8 cellular contexts compared by ENCODE assay signal in genomic region chr11:64000026-64000739, GRCh38. TPM values are rescaled to one million over a fixed set of nuclear protein-coding genes. Genes with fewer than 3 reads are reported as not detected.
A peak's percentile ranks its signal among the peaks of the same experiment; 100 is the strongest.
DNase-seq lines count a peak whose midpoint lies in the region; ATAC-seq and TF ChIP-seq lines count a peak whose summit lies in the region.

No MANE protein-coding gene starts in this region.

- H3K27me3 Mint-ChIP-seq in T-cell: no peaks in the 10 kb centered on the region

- H3K36me3 ChIP-seq in SK-N-SH (replicated peaks in 1 of 2; ENCODE audit: control insufficient read depth in 1 of 2, insufficient read depth in 2 of 2, low read length in 1 of 2): peaks cover 0 to 43% of the 10 kb centered on the region in 2 experiments
- no peaks in the 10 kb centered on the region for H3K36me3 ChIP-seq in aorta (ENCODE audit: control insufficient read depth in 1 of 2, insufficient read depth in 2 of 2, low read length in 1 of 2)

- ATAC-seq in SK-N-SH treated with all-trans-retinoic acid at 6 μM for 48 hours (no peak), T-cell (replicated peaks in 1 of 4) (peak; percentile 77 to 84 (median 82)), right cardiac atrium (peak; percentile 84 to 89), aorta (ENCODE audit: low FRiP score) (peak; percentile 90)

- no peaks in the 10 kb centered on the region for H3K79me2 ChIP-seq in SK-N-SH (ENCODE audit: insufficient read depth)

- H3K4me1 Mint-ChIP-seq in T-cell: peaks cover 8 to 17% (median 16%) of the 10 kb centered on the region in 3 donors

- H3K9me3 ChIP-seq in SK-N-SH: no peaks in the 10 kb centered on the region
- no peaks in the 10 kb centered on the region for H3K9me3 ChIP-seq in right cardiac atrium (ENCODE audit: control insufficient read depth, low read length)
- H3K9me3 ChIP-seq in aorta (ENCODE audit: control insufficient read depth, low read length): no peaks in the 10 kb centered on the region

- H3K27ac Mint-ChIP-seq in T-cell: no peak overlapping the region

- H3K4me2 ChIP-seq in SK-N-SH: no peak overlapping the region

- CTCF ChIA-PET in SK-N-SH (lab: Yijun Ruan, JAX): interaction anchor here (0.8 to 1.9 kb wide), 3 partner anchors 11 to 152 kb away, joined by 3 to 8 read pairs (median 5); no protein-coding TSS in a partner anchor
- CTCF ChIA-PET in T-cell (lab: Charles Lee): interaction anchor here (0.5 to 0.7 kb wide), 3 partner anchors 15 to 1548 kb away, joined by 3 to 4 read pairs (median 3); no protein-coding TSS in a partner anchor

- peaks cover 10% of the 10 kb centered on the region for H3K36me3 Mint-ChIP-seq in T-cell

- 94% methylated on average over 10 of the region's 67 CpGs for WGBS in SK-N-SH (ENCODE audit: low lambda C conversion rate)
- WGBS in right cardiac atrium: 1% methylated on average over 67 of the region's 67 CpGs
- WGBS in aorta, 2 donors: 2 to 3% methylated on average over 42 to 67 of the region's 67 CpGs

- H3K27ac ChIP-seq in SK-N-SH (ENCODE audit: low read depth in 2 of 2, low read length in 1 of 2) (no peak overlapping the region), right cardiac atrium (ENCODE audit: low read length) (no peak overlapping the region), aorta (ENCODE audit: low read depth in 1 of 2, low read length in 2 of 2) (no peak overlapping the region)

- H3K4me1 ChIP-seq in SK-N-SH (ENCODE audit: control insufficient read depth in 1 of 2, insufficient read depth in 2 of 2, low read depth in 1 of 2, low read length in 1 of 2) (peaks cover 0 to 2% of the 10 kb centered on the region in 2 experiments; a peak in 1 of 4 replicates), right cardiac atrium (ENCODE audit: control insufficient read depth, insufficient read depth, low read length) (peaks cover 4% of the 10 kb centered on the region), aorta (ENCODE audit: control insufficient read depth in 1 of 2, insufficient read depth in 2 of 2, low read length in 2 of 2) (no peaks in the 10 kb centered on the region)

- H3K4me3 Mint-ChIP-seq in T-cell: peak overlapping the region; percentile 31 to 61 (median 45)

- peaks cover 17% of the 10 kb centered on the region for H4K20me1 ChIP-seq in SK-N-SH (ENCODE audit: insufficient read depth)

- no peak overlapping the region for H2AFZ ChIP-seq in SK-N-SH (ENCODE audit: low read depth)

- H3K4me3 ChIP-seq in SK-N-SH (ENCODE audit: low read depth in 2 of 2, low read length in 1 of 2) (no peak overlapping the region), right cardiac atrium (ENCODE audit: low read length) (peak overlapping the region; percentile 37), aorta (ENCODE audit: low read length in 2 of 2) (no peak overlapping the region)

- DNase-seq in SK-N-SH (peak; percentile 44), T-cell (peak; percentile 25 to 77 (median 64)), amniotic stem cell (lab: John Stamatoyannopoulos, UW) (peak; percentile 23), right cardiac atrium (peak; percentile 72 to 91 (median 90)), retina (peak; percentile 61), aorta (peak; percentile 78 to 91), NCI-H524 treated with DMSO at 0.1 percent for 48 hours (lab: John Stamatoyannopoulos, UW) (no peak)

- H3K9ac ChIP-seq in SK-N-SH: no peak overlapping the region

- no peaks in the 10 kb centered on the region for H3K9me3 Mint-ChIP-seq in T-cell

- H3K27me3 ChIP-seq in SK-N-SH (ENCODE audit: insufficient read depth) (no peaks in the 10 kb centered on the region), right cardiac atrium (ENCODE audit: control insufficient read depth, insufficient read depth) (no peaks in the 10 kb centered on the region), aorta (ENCODE audit: control insufficient read depth in 1 of 2, insufficient read depth in 2 of 2, low read length in 1 of 2) (no peaks in the 10 kb centered on the region)

- intact Hi-C loops in right cardiac atrium (cut with DNase I) (loop anchor here in 3 of 4 donors (1.0 to 2.0 kb wide), 3 partner anchors 148 to 151 kb away; no protein-coding TSS in a partner anchor), aorta (cut with DNase I) (loop anchor here (2.0 kb wide), 1 partner anchor 149 kb away; no protein-coding TSS in a partner anchor)

- no peaks in the 10 kb centered on the region for H3F3A ChIP-seq in SK-N-SH (replicated peaks; ENCODE audit: insufficient read depth)

- POLR2A ChIA-PET in SK-N-SH (lab: Yijun Ruan, JAX): interaction anchor here (0.7 to 1.6 kb wide), 2 partner anchors 9 to 26 kb away, joined by 3 to 4 read pairs; partner anchors contain the start of gene COX8A
- POLR2A ChIA-PET in T-cell (lab: Charles Lee): interaction anchor here in 1 of 2 donors (0.6 to 0.8 kb wide), 2 partner anchors 163 to 1475 kb away, joined by 3 to 4 read pairs; no protein-coding TSS in a partner anchor

- no peak for TF ChIP-seq RAD21 in SK-N-SH (IDR thresholded peaks at IDR 0.05; ENCODE audit: low read length)

- H3K9me2 ChIP-seq in SK-N-SH: no peaks in the 10 kb centered on the region

- TF ChIP-seq CTCF in SK-N-SH (IDR thresholded peaks at IDR 0.05): no peak

- no peak for TF ChIP-seq EP300 in SK-N-SH (IDR thresholded peaks at IDR 0.05; ENCODE audit: borderline replicate concordance in 1 of 2, low read depth in 1 of 2, low read length in 1 of 2)

TF ChIP-seq in SK-N-SH, 30 proteins besides CTCF, POLR2A, EP300 and RAD21 (continues in another document):
- no peak for TF ChIP-seq TCF12 (IDR thresholded peaks at IDR 0.05)
- no peak for TF ChIP-seq RFX5 (IDR thresholded peaks at IDR 0.05; ENCODE audit: low read length)

TF ChIP-seq in SK-N-SH treated with all-trans-retinoic acid at 6 μM for 48 hours, 23 proteins besides CTCF, POLR2A, EP300 and RAD21 (continues in another document):
- TF ChIP-seq OSR1 (CRISPR knock-in tag; IDR thresholded peaks at IDR 0.05) (no peak), ISL1 (CRISPR knock-in tag; IDR thresholded peaks at IDR 0.05) (no peak), ZFP3 (CRISPR knock-in tag; IDR thresholded peaks at IDR 0.05) (no peak), PPARA (CRISPR knock-in tag; IDR thresholded peaks at IDR 0.05; ENCODE audit: borderline replicate concordance) (no peak), RARB (CRISPR knock-in tag; IDR thresholded peaks at IDR 0.05) (no peak), ZNF8 (CRISPR knock-in tag; IDR thresholded peaks at IDR 0.05) (no peak), CREB5 (CRISPR knock-in tag; IDR thresholded peaks at IDR 0.05; ENCODE audit: low read depth) (no peak), TSHZ2 (CRISPR knock-in tag; IDR thresholded peaks at IDR 0.05) (no peak), ESRRG (CRISPR knock-in tag; IDR thresholded peaks at IDR 0.05) (no peak)

RNA-seq across cellular contexts. Expression of gene OTUB1, which starts 13.9 kb away (rescaled TPM):
- polyA plus RNA-seq in SK-N-SH (2012; rRNA removed) (183 and 195 TPM in 2 replicates), right cardiac atrium (62.4 TPM), aorta (10 to 100 TPM; 37.7 to 67.9 TPM)
- 76.2 and 109 TPM in 2 replicates for polyA plus RNA-seq in SK-N-SH (2012; cell fraction: cytosol; rRNA removed)
- polyA plus RNA-seq in SK-N-SH (2012; cell fraction: nucleus; rRNA removed): 446 and 520 TPM in 2 replicates
- total RNA-seq in T-cell (10 to 100 TPM; 63.1 to 76.7 (median 67.2) TPM), right cardiac atrium (10 to 100 TPM; 44.9 to 55.8 (median 51.2) TPM), aorta (10 to 100 TPM; 37.0 to 42.1 TPM)

RNA-seq across cellular contexts. Expression of gene COX8A, which starts 25.8 kb away (rescaled TPM):
- polyA plus RNA-seq in SK-N-SH (2012; rRNA removed): 597 and 824 TPM in 2 replicates
- 313 and 507 TPM in 2 replicates for polyA plus RNA-seq in SK-N-SH (2012; cell fraction: cytosol; rRNA removed)
- polyA plus RNA-seq in SK-N-SH (2012; cell fraction: nucleus; rRNA removed): 180 and 321 TPM in 2 replicates
- 100 to 1,000 TPM; 108 to 152 (median 125) TPM for total RNA-seq in T-cell
- 100 to 1,000 TPM; 726 to 908 (median 798) TPM for total RNA-seq in right cardiac atrium
- 2,526 TPM for polyA plus RNA-seq in right cardiac atrium
- 100 to 1,000 TPM; 135 to 175 TPM for total RNA-seq in aorta
- 100 to 1,000 TPM; 499 to 669 TPM for polyA plus RNA-seq in aorta

RNA-seq across cellular contexts. Expression of gene FLRT1, which starts 35.5 kb away (rescaled TPM):
- polyA plus RNA-seq in SK-N-SH (2012; rRNA removed): 0.03 TPM in 2 replicates
- polyA plus RNA-seq in SK-N-SH (2012; cell fraction: cytosol; rRNA removed): 0.05 and 0.06 TPM in 2 replicates
- 0.06 and 0.07 TPM in 2 replicates for polyA plus RNA-seq in SK-N-SH (2012; cell fraction: nucleus; rRNA removed)
- not detected for total RNA-seq in T-cell
- total RNA-seq in right cardiac atrium: 1 to 10 TPM in 3 of 4 donors, under 1 TPM in 1; 0.92 to 2.0 (median 1.6) TPM
- polyA plus RNA-seq in right cardiac atrium: 1.5 TPM
- under 1 TPM; 0.10 to 0.60 TPM for total RNA-seq in aorta
- not detected for polyA plus RNA-seq in aorta

Comparison
In these comparisons a context has a peak if more than half of its experiments do, and no peak if none do; other contexts are left out.
1. RNA of gene COX8A, which starts 25.8 kb away (total RNA-seq): 726 to 908 TPM in right cardiac atrium; 135 to 175 TPM in aorta and 108 to 152 TPM in T-cell; every median in the first group is over 4 times any median in the second.